In the genomic region with DNA sequence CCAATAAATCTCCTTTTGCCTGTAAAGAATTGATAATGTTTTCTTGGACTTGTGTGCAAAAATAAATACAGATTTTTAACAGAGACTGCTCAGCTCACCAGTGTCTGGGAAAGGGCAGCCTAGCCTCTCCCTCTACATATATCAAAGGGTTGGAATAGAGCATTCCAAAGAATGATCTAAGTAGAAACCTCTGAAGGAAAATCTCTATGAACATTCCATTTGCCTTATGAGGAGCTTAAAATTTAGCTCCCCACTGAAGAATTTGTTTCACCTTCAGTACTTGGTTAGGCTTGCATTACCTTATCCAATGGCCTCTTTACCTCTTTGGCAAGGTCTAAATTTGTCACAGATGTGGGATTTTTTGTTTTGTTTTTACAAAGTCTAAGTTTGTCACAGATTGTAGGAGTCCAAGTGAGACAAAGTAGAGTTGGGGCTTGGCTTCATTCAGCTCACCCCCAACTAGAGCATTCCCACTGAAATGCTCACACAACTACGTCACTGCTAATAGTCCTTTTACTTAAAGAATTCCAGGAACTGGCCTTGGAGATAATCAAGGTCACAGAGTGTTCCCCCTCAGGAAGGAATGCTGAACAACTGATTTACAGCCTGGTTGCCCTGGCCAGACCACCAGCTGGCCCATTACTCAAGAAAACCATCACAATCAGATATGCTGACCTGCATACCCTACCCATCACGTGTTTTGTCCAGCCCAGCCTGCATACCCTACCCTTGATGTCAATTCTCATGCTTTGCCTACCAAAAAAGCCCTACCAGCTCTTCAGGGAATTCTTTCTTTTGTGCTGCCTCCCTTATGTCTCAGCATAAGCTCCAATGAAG, we compare ENCODE assay signal across 1 cellular context.
TF ChIP-seq lines count a peak whose summit lies in the region.

No MANE protein-coding gene starts in this region.

TF ChIP-seq in SK-N-SH, 30 proteins besides CTCF, POLR2A, EP300 and RAD21:
- TF ChIP-seq TEAD4 (IDR thresholded peaks at IDR 0.05; ENCODE audit: borderline replicate concordance, insufficient read depth) (peak; percentile 83), RXRA (IDR thresholded peaks at IDR 0.05; ENCODE audit: borderline replicate concordance, low read depth) (peak; percentile 93), GATA2 (CRISPR knock-in tag; IDR thresholded peaks at IDR 0.05) (no peak), TAF1 (IDR thresholded peaks at IDR 0.05; ENCODE audit: borderline replicate concordance, low read depth, low read length) (0 out of 2 replicates have a peak, but pooled peaks have one; percentile 16), NRF1 (IDR thresholded peaks at IDR 0.05; ENCODE audit: low read depth, low read length) (no peak), FOSL2 (IDR thresholded peaks at IDR 0.05; ENCODE audit: borderline replicate concordance, low read depth) (peak; percentile 57; the same call in 1 of the 2 replicates), SMC3 (IDR thresholded peaks at IDR 0.05; ENCODE audit: low read depth, low read length) (no peak), NFIC (IDR thresholded peaks at IDR 0.05; ENCODE audit: borderline replicate concordance) (peak; percentile 89), SIN3A (IDR thresholded peaks at IDR 0.05; ENCODE audit: borderline replicate concordance, low read depth, low read length) (peak; percentile 60), JUND (IDR thresholded peaks at IDR 0.05) (peak; percentile 77), EZH2phosphoT487 (IDR thresholded peaks at IDR 0.05; ENCODE audit: borderline replicate concordance, low read depth) (no peak), ELF1 (IDR thresholded peaks at IDR 0.05) (no peak), POLR2AphosphoS5 (IDR thresholded peaks at IDR 0.05; ENCODE audit: low read depth, low read length) (peak; percentile 32; the same call in 1 of the 2 replicates), FOXJ3 (CRISPR knock-in tag; IDR thresholded peaks at IDR 0.05) (no peak), CHD2 (IDR thresholded peaks at IDR 0.05; ENCODE audit: low read length, partially characterized antibody) (no peak), GABPA (IDR thresholded peaks at IDR 0.05; ENCODE audit: low read depth) (no peak), RFX5 (IDR thresholded peaks at IDR 0.05; ENCODE audit: low read length) (no peak), YY1 (IDR thresholded peaks at IDR 0.05; ENCODE audit: low read depth) (no peak), RCOR1 (IDR thresholded peaks at IDR 0.05; ENCODE audit: low read length) (no peak), FOXM1 (IDR thresholded peaks at IDR 0.05; ENCODE audit: low read depth) (no peak), MEF2A (IDR thresholded peaks at IDR 0.05; ENCODE audit: borderline replicate concordance, low read depth) (0 out of 2 replicates have a peak, but pooled peaks have one; percentile 63), TCF12 (IDR thresholded peaks at IDR 0.05) (peak; percentile 93), MXI1 (IDR thresholded peaks at IDR 0.05; ENCODE audit: low read depth, low read length) (no peak)
- TF ChIP-seq, protein P1, sequence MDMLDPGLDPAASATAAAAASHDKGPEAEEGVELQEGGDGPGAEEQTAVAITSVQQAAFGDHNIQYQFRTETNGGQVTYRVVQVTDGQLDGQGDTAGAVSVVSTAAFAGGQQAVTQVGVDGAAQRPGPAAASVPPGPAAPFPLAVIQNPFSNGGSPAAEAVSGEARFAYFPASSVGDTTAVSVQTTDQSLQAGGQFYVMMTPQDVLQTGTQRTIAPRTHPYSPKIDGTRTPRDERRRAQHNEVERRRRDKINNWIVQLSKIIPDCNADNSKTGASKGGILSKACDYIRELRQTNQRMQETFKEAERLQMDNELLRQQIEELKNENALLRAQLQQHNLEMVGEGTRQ (IDR thresholded peaks at IDR 0.05; ENCODE audit: borderline replicate concordance, low read depth, low read length) = no peak
- TF ChIP-seq, protein P2, sequence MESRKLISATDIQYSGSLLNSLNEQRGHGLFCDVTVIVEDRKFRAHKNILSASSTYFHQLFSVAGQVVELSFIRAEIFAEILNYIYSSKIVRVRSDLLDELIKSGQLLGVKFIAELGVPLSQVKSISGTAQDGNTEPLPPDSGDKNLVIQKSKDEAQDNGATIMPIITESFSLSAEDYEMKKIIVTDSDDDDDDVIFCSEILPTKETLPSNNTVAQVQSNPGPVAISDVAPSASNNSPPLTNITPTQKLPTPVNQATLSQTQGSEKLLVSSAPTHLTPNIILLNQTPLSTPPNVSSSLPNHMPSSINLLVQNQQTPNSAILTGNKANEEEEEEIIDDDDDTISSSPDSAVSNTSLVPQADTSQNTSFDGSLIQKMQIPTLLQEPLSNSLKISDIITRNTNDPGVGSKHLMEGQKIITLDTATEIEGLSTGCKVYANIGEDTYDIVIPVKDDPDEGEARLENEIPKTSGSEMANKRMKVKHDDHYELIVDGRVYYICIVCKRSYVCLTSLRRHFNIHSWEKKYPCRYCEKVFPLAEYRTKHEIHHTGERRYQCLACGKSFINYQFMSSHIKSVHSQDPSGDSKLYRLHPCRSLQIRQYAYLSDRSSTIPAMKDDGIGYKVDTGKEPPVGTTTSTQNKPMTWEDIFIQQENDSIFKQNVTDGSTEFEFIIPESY (IDR thresholded peaks at IDR 0.05; ENCODE audit: borderline replicate concordance, low read depth) = 0 out of 2 replicates have a peak, but pooled peaks have one; percentile 61
- TF ChIP-seq, protein P3, sequence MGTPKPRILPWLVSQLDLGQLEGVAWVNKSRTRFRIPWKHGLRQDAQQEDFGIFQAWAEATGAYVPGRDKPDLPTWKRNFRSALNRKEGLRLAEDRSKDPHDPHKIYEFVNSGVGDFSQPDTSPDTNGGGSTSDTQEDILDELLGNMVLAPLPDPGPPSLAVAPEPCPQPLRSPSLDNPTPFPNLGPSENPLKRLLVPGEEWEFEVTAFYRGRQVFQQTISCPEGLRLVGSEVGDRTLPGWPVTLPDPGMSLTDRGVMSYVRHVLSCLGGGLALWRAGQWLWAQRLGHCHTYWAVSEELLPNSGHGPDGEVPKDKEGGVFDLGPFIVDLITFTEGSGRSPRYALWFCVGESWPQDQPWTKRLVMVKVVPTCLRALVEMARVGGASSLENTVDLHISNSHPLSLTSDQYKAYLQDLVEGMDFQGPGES (IDR thresholded peaks at IDR 0.05; ENCODE audit: low read depth, low read length) = no peak
- TF ChIP-seq, protein P4, sequence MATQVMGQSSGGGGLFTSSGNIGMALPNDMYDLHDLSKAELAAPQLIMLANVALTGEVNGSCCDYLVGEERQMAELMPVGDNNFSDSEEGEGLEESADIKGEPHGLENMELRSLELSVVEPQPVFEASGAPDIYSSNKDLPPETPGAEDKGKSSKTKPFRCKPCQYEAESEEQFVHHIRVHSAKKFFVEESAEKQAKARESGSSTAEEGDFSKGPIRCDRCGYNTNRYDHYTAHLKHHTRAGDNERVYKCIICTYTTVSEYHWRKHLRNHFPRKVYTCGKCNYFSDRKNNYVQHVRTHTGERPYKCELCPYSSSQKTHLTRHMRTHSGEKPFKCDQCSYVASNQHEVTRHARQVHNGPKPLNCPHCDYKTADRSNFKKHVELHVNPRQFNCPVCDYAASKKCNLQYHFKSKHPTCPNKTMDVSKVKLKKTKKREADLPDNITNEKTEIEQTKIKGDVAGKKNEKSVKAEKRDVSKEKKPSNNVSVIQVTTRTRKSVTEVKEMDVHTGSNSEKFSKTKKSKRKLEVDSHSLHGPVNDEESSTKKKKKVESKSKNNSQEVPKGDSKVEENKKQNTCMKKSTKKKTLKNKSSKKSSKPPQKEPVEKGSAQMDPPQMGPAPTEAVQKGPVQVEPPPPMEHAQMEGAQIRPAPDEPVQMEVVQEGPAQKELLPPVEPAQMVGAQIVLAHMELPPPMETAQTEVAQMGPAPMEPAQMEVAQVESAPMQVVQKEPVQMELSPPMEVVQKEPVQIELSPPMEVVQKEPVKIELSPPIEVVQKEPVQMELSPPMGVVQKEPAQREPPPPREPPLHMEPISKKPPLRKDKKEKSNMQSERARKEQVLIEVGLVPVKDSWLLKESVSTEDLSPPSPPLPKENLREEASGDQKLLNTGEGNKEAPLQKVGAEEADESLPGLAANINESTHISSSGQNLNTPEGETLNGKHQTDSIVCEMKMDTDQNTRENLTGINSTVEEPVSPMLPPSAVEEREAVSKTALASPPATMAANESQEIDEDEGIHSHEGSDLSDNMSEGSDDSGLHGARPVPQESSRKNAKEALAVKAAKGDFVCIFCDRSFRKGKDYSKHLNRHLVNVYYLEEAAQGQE (IDR thresholded peaks at IDR 0.05; ENCODE audit: low read depth, low read length) = peak; percentile 61; the same call in 1 of the 2 replicates
- TF ChIP-seq, protein P5, sequence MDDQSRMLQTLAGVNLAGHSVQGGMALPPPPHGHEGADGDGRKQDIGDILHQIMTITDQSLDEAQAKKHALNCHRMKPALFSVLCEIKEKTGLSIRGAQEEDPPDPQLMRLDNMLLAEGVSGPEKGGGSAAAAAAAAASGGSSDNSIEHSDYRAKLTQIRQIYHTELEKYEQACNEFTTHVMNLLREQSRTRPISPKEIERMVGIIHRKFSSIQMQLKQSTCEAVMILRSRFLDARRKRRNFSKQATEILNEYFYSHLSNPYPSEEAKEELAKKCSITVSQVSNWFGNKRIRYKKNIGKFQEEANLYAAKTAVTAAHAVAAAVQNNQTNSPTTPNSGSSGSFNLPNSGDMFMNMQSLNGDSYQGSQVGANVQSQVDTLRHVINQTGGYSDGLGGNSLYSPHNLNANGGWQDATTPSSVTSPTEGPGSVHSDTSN (IDR thresholded peaks at IDR 0.05) = peak; percentile 94
- TF ChIP-seq, protein P6, sequence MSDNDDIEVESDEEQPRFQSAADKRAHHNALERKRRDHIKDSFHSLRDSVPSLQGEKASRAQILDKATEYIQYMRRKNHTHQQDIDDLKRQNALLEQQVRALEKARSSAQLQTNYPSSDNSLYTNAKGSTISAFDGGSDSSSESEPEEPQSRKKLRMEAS (IDR thresholded peaks at IDR 0.05; ENCODE audit: low read depth) = peak; percentile 62
- TF ChIP-seq, protein P7, sequence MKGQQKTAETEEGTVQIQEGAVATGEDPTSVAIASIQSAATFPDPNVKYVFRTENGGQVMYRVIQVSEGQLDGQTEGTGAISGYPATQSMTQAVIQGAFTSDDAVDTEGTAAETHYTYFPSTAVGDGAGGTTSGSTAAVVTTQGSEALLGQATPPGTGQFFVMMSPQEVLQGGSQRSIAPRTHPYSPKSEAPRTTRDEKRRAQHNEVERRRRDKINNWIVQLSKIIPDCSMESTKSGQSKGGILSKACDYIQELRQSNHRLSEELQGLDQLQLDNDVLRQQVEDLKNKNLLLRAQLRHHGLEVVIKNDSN (IDR thresholded peaks at IDR 0.05; ENCODE audit: borderline replicate concordance, low read depth) = peak; percentile 83
